Comparison of ENCODE assay signal across 21 cellular contexts in the genomic region with DNA sequence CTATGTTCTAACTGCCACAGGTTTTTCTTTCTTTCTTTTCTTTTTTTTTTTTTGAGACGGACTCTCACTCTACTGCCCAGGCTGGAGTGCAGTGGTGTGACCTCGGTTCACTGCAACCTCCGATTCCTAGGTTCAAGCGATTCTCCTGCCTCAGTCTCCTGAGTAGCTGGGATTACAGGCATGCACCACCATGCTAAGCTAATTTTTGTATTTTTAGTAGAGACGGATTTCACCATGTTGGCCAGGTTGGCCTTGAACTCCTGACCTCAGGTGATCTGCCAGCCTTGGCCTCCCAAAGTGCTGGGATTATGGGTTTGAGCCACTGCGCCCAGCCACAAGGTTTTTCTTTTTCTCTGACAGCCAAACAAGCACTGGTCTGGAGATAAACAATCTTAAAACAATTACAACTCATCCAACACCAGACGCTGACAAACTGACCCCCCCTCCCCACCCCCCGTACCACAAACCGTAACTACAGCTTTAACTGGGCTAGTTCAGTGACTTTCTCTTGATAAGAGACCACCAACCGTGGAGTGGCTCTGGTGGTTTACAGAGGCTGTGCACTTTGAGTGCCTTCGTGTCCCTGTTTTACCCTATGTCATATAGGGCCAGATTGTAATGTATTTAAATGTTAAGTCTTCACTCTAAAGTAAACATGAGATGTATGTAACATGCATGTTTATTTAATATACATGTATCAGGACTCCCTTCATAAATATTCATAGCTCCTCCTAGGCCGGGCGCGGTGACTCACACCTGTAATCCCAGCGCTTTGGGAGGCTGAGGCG.
"Had no signal": no experiment of that assay in that cellular context is flagged by ENCODE, and none has a peak within 500 bp of the region (broad histone marks: within the 10 kb centered on the region; RNA-seq: fewer than 3 reads in every experiment).

No MANE protein-coding gene starts in this region.

- H3K27ac ChIP-seq: dorsolateral prefrontal cortex, gastrocnemius medialis, hepatocyte, lower lobe of right lung, pancreas, sigmoid colon, thoracic aorta, tibial nerve, vagina had no signal

- H3K27me3 ChIP-seq: dorsolateral prefrontal cortex, gastrocnemius medialis, hepatocyte, pancreas, sigmoid colon, tibial nerve, vagina had no signal

- H3K9me3 ChIP-seq: gastrocnemius medialis, lower lobe of right lung, pancreas, sigmoid colon, thoracic aorta, tibial nerve, vagina had no signal

- H3K4me3 Mint-ChIP-seq: natural killer cell; stimulated activated naive B cell treated with anti-CD40 and anti-IgM and Interleukin-4, amounts not matched to agents 10 μg/mL and 1 μg/mL and 100 μg/mL, for 72 hours; stimulated activated naive CD8-positive, alpha-beta T cell treated with anti-CD3 and anti-CD28 coated beads, Interleukin-15, Interleukin-2, amounts not matched to agents 100 ng/mL and 50 ng/mL, for 24 hours had no signal

- H3K36me3 Mint-ChIP-seq: natural killer cell; stimulated activated naive B cell treated with anti-CD40 and anti-IgM and Interleukin-4, amounts not matched to agents 10 μg/mL and 1 μg/mL and 100 μg/mL, for 72 hours had no signal

- H3K27me3 Mint-ChIP-seq: progenitor cell of endocrine pancreas; stimulated activated naive CD8-positive, alpha-beta T cell treated with anti-CD3 and anti-CD28 coated beads, Interleukin-15, Interleukin-2, amounts not matched to agents 100 ng/mL and 50 ng/mL, for 24 hours had no signal

- H3K4me2 ChIP-seq: hepatocyte had no signal

- H3K4me3 ChIP-seq: dorsolateral prefrontal cortex, gastrocnemius medialis, hepatocyte, lower lobe of right lung, pancreas, sigmoid colon, thoracic aorta, tibial nerve, vagina had no signal

- H2AFZ ChIP-seq: hepatocyte had no signal

- H3K9me3 Mint-ChIP-seq: natural killer cell; stimulated activated naive B cell treated with anti-CD40 and anti-IgM and Interleukin-4, amounts not matched to agents 10 μg/mL and 1 μg/mL and 100 μg/mL, for 72 hours; stimulated activated naive CD8-positive, alpha-beta T cell treated with anti-CD3 and anti-CD28 coated beads, Interleukin-15, Interleukin-2, amounts not matched to agents 100 ng/mL and 50 ng/mL, for 24 hours had no signal

- DNase-seq: cerebellar nuclear complex; dorsolateral prefrontal cortex; effector CD4-positive, alpha-beta T cell; foreskin fibroblast; gastrocnemius medialis; head of caudate nucleus; kidney glomerular epithelial cell; left colon; left ventricle myocardium superior; lower lobe of right lung; natural killer cell; occipital lobe; pancreas; sigmoid colon; stimulated activated naive B cell treated with anti-CD40 and anti-IgM and Interleukin-4, amounts not matched to agents 10 μg/mL and 1 μg/mL and 100 μg/mL, for 72 hours had no signal

- H3K36me3 ChIP-seq: gastrocnemius medialis, lower lobe of right lung, pancreas, sigmoid colon, thoracic aorta, tibial nerve, vagina had no signal

- H3K27ac Mint-ChIP-seq: natural killer cell; progenitor cell of endocrine pancreas; stimulated activated naive B cell treated with anti-CD40 and anti-IgM and Interleukin-4, amounts not matched to agents 10 μg/mL and 1 μg/mL and 100 μg/mL, for 72 hours; stimulated activated naive CD8-positive, alpha-beta T cell treated with anti-CD3 and anti-CD28 coated beads, Interleukin-15, Interleukin-2, amounts not matched to agents 100 ng/mL and 50 ng/mL, for 24 hours had no signal

- H3K4me1 Mint-ChIP-seq: natural killer cell; stimulated activated naive B cell treated with anti-CD40 and anti-IgM and Interleukin-4, amounts not matched to agents 10 μg/mL and 1 μg/mL and 100 μg/mL, for 72 hours had no signal

- H3K4me1 ChIP-seq: gastrocnemius medialis, lower lobe of right lung, pancreas, sigmoid colon, tibial nerve, vagina had no signal
